8 cellular contexts compared by ENCODE assay signal in genomic region chr2:178082646-178083045, GRCh38. TPM values are rescaled to one million over a fixed set of nuclear protein-coding genes. Genes with fewer than 3 reads are reported as not detected.
"Had no signal": no experiment of that assay in that cellular context is flagged by ENCODE, and none has a peak within 500 bp of the region (broad histone marks: within the 10 kb centered on the region; RNA-seq: fewer than 3 reads in every experiment).

No MANE protein-coding gene starts in this region.

- DNase-seq: H7, HCEC 1CT, HFFc6, KG1 had no signal

- H3K27ac ChIP-seq: HL-60 had no signal

- H3K4me1 Mint-ChIP-seq: IgD-negative memory B cell had no signal

- H3K27ac Mint-ChIP-seq: GM23338, HFFc6, IgD-negative memory B cell had no signal

- H2AFZ ChIP-seq: GM23338 had no signal

- ATAC-seq: GM23338, HepG2 had no signal

- H3K36me3 Mint-ChIP-seq: IgD-negative memory B cell had no signal

- FAIRE-seq: HepG2 had no signal

- H3K9me3 Mint-ChIP-seq: GM23338, HFFc6 had no signal

- H3K4me3 Mint-ChIP-seq: GM23338, HFFc6, IgD-negative memory B cell had no signal

- H3K4me2 ChIP-seq: GM23338 had no signal

- H3K4me3 ChIP-seq: GM23338 had no signal

RNA-seq across cellular contexts. Expression of gene PDE11A, which starts 10.1 kb away (rescaled TPM):
- polyA plus RNA-seq: IgD-negative memory B cell had no signal
